Comparison of ENCODE assay signal across 2 cellular contexts in genomic region chr10:34413214-34413613, GRCh38.
TF ChIP-seq lines count a peak whose summit lies in the region.

No MANE protein-coding gene starts in this region.

TF ChIP-seq in A549, 52 proteins besides CTCF, POLR2A, EP300 and RAD21 (continued from another document):
- TF ChIP-seq RFX5 (IDR thresholded peaks at IDR 0.05): no peak
- no peak for TF ChIP-seq CEBPB (IDR thresholded peaks at IDR 0.05)
- no peak for TF ChIP-seq HMGXB4 (CRISPR knock-in tag; IDR thresholded peaks at IDR 0.05; ENCODE audit: borderline replicate concordance)
- no peak for TF ChIP-seq BHLHE40 (IDR thresholded peaks at IDR 0.05; ENCODE audit: low read depth, low read length)
- no peak for TF ChIP-seq REST (IDR thresholded peaks at IDR 0.05)

TF ChIP-seq in H1, 55 proteins besides CTCF, POLR2A, EP300 and RAD21 (continued from another document):
- TF ChIP-seq NRF1 (IDR thresholded peaks at IDR 0.05; ENCODE audit: low read depth, low read length) (no peak), TCF12 (IDR thresholded peaks at IDR 0.05; ENCODE audit: low read depth, low read length) (no peak), BCL11A (IDR thresholded peaks at IDR 0.05; ENCODE audit: low read depth in 2 of 2, low read length in 2 of 2) (no peak), FOSL1 (IDR thresholded peaks at IDR 0.05; ENCODE audit: insufficient read depth, low read depth, low read length) (no peak), CBX8 (IDR thresholded peaks at IDR 0.05; ENCODE audit: borderline replicate concordance, low read depth, low read length) (no peak), ASH2L (IDR thresholded peaks at IDR 0.05; ENCODE audit: low read length) (no peak), GABPA (IDR thresholded peaks at IDR 0.05; ENCODE audit: borderline replicate concordance, insufficient read depth, low read length) (no peak), EGR1 (IDR thresholded peaks at IDR 0.05; ENCODE audit: borderline replicate concordance, low read depth, low read length) (no peak), JUND (IDR thresholded peaks at IDR 0.05; ENCODE audit: low read length) (no peak), TAF1 (IDR thresholded peaks at IDR 0.05; ENCODE audit: low read depth, low read length) (no peak), KDM4A (IDR thresholded peaks at IDR 0.05; ENCODE audit: low read depth, low read length, severe bottlenecking) (no peak), RXRA (IDR thresholded peaks at IDR 0.05; ENCODE audit: insufficient read depth, low read depth, low read length) (no peak), SP4 (IDR thresholded peaks at IDR 0.05; ENCODE audit: low read length) (no peak), BACH1 (IDR thresholded peaks at IDR 0.05; ENCODE audit: low read length) (no peak), ATF2 (IDR thresholded peaks at IDR 0.05; ENCODE audit: low read length) (no peak)
